ENCODE assay signal across 15 cellular contexts in genomic region chr3:99895106-99895705, GRCh38.
DNase-seq lines count a peak whose midpoint lies in the region; ATAC-seq and TF ChIP-seq lines count a peak whose summit lies in the region.
"Had no signal": no experiment of that assay in that cellular context is flagged by ENCODE, and none has a peak within 500 bp of the region (broad histone marks: within the 10 kb centered on the region; RNA-seq: fewer than 3 reads in every experiment).

No MANE protein-coding gene starts in this region.

- no peak overlapping the region for H3K4me3 Mint-ChIP-seq in stimulated activated naive B cell treated with anti-CD40 and anti-IgM and Interleukin-4, amounts not matched to agents 10 μg/mL and 1 μg/mL and 100 μg/mL, for 72 hours
- H3K4me3 Mint-ChIP-seq in activated T-cell treated with anti-CD3 and anti-CD28 coated beads, Interleukin-2, amount 50 U/mL, for 4 hours: no peak overlapping the region
- H3K4me3 Mint-ChIP-seq: neural progenitor cell had no signal

- no peaks in the 10 kb centered on the region for H3K27me3 Mint-ChIP-seq in stimulated activated naive B cell treated with anti-CD40 and anti-IgM and Interleukin-4, amounts not matched to agents 10 μg/mL and 1 μg/mL and 100 μg/mL, for 72 hours
- no peaks in the 10 kb centered on the region for H3K27me3 Mint-ChIP-seq in activated T-cell treated with anti-CD3 and anti-CD28 coated beads, Interleukin-2, amount 50 U/mL, for 4 hours (ENCODE audit: low read depth)

- CTCF ChIA-PET in PC-9 (lab: Charles Lee): interaction anchor here (0.6 kb wide), 1 partner anchor 146 kb away, joined by 5 read pairs; no protein-coding TSS in a partner anchor

- peaks cover 26% of the 10 kb centered on the region for H3K4me1 ChIP-seq in PC-9 (replicated peaks; ENCODE audit: insufficient read depth)
- H3K4me1 ChIP-seq: neural progenitor cell had no signal

- H3K9me3 Mint-ChIP-seq in stimulated activated naive B cell treated with anti-CD40 and anti-IgM and Interleukin-4, amounts not matched to agents 10 μg/mL and 1 μg/mL and 100 μg/mL, for 72 hours: no peaks in the 10 kb centered on the region
- H3K9me3 Mint-ChIP-seq in activated T-cell treated with anti-CD3 and anti-CD28 coated beads, Interleukin-2, amount 50 U/mL, for 4 hours: no peaks in the 10 kb centered on the region
- H3K9me3 Mint-ChIP-seq: neural progenitor cell had no signal

- H3K4me3 ChIP-seq in PC-9 (no peak overlapping the region), foreskin fibroblast (ENCODE audit: low read depth in 1 of 2, low read length in 2 of 2) (no peak overlapping the region)
- H3K4me3 ChIP-seq: neural progenitor cell, upper lobe of left lung had no signal

- H3K36me3 ChIP-seq in PC-9 (ENCODE audit: low read depth): 0 out of 2 replicates have a peak, but pooled peaks cover 4% of the 10 kb centered on the region
- H3K36me3 ChIP-seq: neural progenitor cell, upper lobe of left lung had no signal

- H3K4me2 ChIP-seq in PC-9: no peak overlapping the region; the same call in 1 of the 2 replicates
- H3K4me2 ChIP-seq: KMS-11, neural progenitor cell had no signal

- peaks cover 0 to 4% of the 10 kb centered on the region in 2 donors for H3K36me3 Mint-ChIP-seq in stimulated activated naive B cell treated with anti-CD40 and anti-IgM and Interleukin-4, amounts not matched to agents 10 μg/mL and 1 μg/mL and 100 μg/mL, for 72 hours
- H3K36me3 Mint-ChIP-seq in activated T-cell treated with anti-CD3 and anti-CD28 coated beads, Interleukin-2, amount 50 U/mL, for 4 hours (ENCODE audit: insufficient read depth): peaks cover 14% of the 10 kb centered on the region
- H3K36me3 Mint-ChIP-seq: neural progenitor cell had no signal

- DNase-seq in SKM-1 treated with dmso at 0.1 percent for 144 hours (lab: John Stamatoyannopoulos, UW; ENCODE audit: unreplicated experiment): peak; percentile 16
- no peak for DNase-seq in SKM-1 (lab: John Stamatoyannopoulos, UW; ENCODE audit: unreplicated experiment)
- no peak for DNase-seq in PC-9
- peak; percentile 28 to 57 for DNase-seq in foreskin fibroblast
- no peak for DNase-seq in stimulated activated naive B cell treated with anti-CD40 and anti-IgM and Interleukin-4, amounts not matched to agents 10 μg/mL and 1 μg/mL and 100 μg/mL, for 72 hours
- DNase-seq in activated T-cell treated with anti-CD3 and anti-CD28 coated beads, Interleukin-2, amount 50 U/mL, for 4 hours: no peak
- DNase-seq: activated naive CD4-positive, alpha-beta T cell treated with anti-CD3 and anti-CD28 coated beads, Interleukin-2, amount 50 U/mL, for 16 hours; cerebellar nuclear complex; DMS79 treated with DMSO at 0.1 percent for 48 hours; kidney; upper lobe of left lung had no signal

- H3F3A ChIP-seq in PC-9 (ENCODE audit: insufficient read depth, low read depth): peaks cover 7% of the 10 kb centered on the region

- TF ChIP-seq CTCF in PC-9 (conservative IDR thresholded peaks at IDR 0.05) (no peak), foreskin fibroblast (IDR thresholded peaks at IDR 0.05; ENCODE audit: low read depth, low read length) (no peak)

- intact Hi-C loops in PC-9 (cut with micrococcal nuclease; ENCODE audit: unreplicated experiment): loop anchor here (5.0 kb wide), 1 partner anchor 367 kb away; the partner anchor contains the start of gene TBC1D23

- no peaks in the 10 kb centered on the region for H3K9me2 ChIP-seq in PC-9 (ENCODE audit: insufficient read depth)

- peaks cover 19 to 28% of the 10 kb centered on the region in 2 donors for H3K4me1 Mint-ChIP-seq in stimulated activated naive B cell treated with anti-CD40 and anti-IgM and Interleukin-4, amounts not matched to agents 10 μg/mL and 1 μg/mL and 100 μg/mL, for 72 hours
- peaks cover 12% of the 10 kb centered on the region for H3K4me1 Mint-ChIP-seq in activated T-cell treated with anti-CD3 and anti-CD28 coated beads, Interleukin-2, amount 50 U/mL, for 4 hours (ENCODE audit: low read depth)

- no TSS peak for BruUV-seq in PC-9 (replicated peaks; lab: Mats Ljungman, UMichigan)

- H3K79me2 ChIP-seq in PC-9 (ENCODE audit: low read depth): peaks cover 38% of the 10 kb centered on the region

- H3K27me3 ChIP-seq in PC-9 (ENCODE audit: insufficient read depth, low read depth): no peaks in the 10 kb centered on the region
- H3K27me3 ChIP-seq: neural progenitor cell, upper lobe of left lung had no signal

- H2AFZ ChIP-seq in PC-9: 0 out of 2 replicates have a peak overlapping the region, but pooled peaks have one; percentile 0
- H2AFZ ChIP-seq: neural progenitor cell had no signal

- POLR2A ChIA-PET in PC-9 (lab: Charles Lee; ENCODE audit: unreplicated experiment): interaction anchor here (0.6 kb wide), 1 partner anchor 990 kb away, joined by 6 read pairs; no protein-coding TSS in a partner anchor

- H3K9me3 ChIP-seq in PC-9 (ENCODE audit: insufficient read depth, low read depth): 0 out of 2 replicates have a peak, but pooled peaks cover 7% of the 10 kb centered on the region
- H3K9me3 ChIP-seq: upper lobe of left lung had no signal

- ATAC-seq in stimulated activated naive B cell treated with anti-CD40 and anti-IgM and Interleukin-4, amounts not matched to agents 10 μg/mL and 1 μg/mL and 100 μg/mL, for 72 hours (replicated peaks): peak; percentile 42 to 54
- no peak for ATAC-seq in HG02763 (IDR thresholded peaks at IDR 0.05; ENCODE audit: unreplicated experiment)
- ATAC-seq in GM19324 (IDR thresholded peaks at IDR 0.05; ENCODE audit: low FRiP score, unreplicated experiment): no peak
- ATAC-seq in activated T-cell treated with anti-CD3 and anti-CD28 coated beads, Interleukin-2, amount 50 U/mL, for 4 hours: no peak

- H3K27ac Mint-ChIP-seq in stimulated activated naive B cell treated with anti-CD40 and anti-IgM and Interleukin-4, amounts not matched to agents 10 μg/mL and 1 μg/mL and 100 μg/mL, for 72 hours: no peak overlapping the region
- H3K27ac Mint-ChIP-seq: neural progenitor cell had no signal

- peak overlapping the region; percentile 55 for H3K27ac ChIP-seq in PC-9
- H3K27ac ChIP-seq: KMS-11, neural progenitor cell had no signal

- no peaks in the 10 kb centered on the region for H4K20me1 ChIP-seq in PC-9 (ENCODE audit: insufficient read depth)

Comparison
In these comparisons a context has a peak if more than half of its experiments do, and no peak if none do; other contexts are left out.
1. DNase-seq: peak in SKM-1 treated with dmso at 0.1 percent for 144 hours (single experiment) and foreskin fibroblast (2 of 2); none in SKM-1 (single experiment), PC-9 (0 of 2), stimulated activated naive B cell treated with anti-CD40 and anti-IgM and Interleukin-4, amounts not matched to agents 10 μg/mL and 1 μg/mL and 100 μg/mL, for 72 hours (single experiment) and activated T-cell treated with anti-CD3 and anti-CD28 coated beads, Interleukin-2, amount 50 U/mL, for 4 hours (single experiment).
2. ATAC-seq: peak in stimulated activated naive B cell treated with anti-CD40 and anti-IgM and Interleukin-4, amounts not matched to agents 10 μg/mL and 1 μg/mL and 100 μg/mL, for 72 hours (2 of 2); none in HG02763 (single experiment), GM19324 (single experiment) and activated T-cell treated with anti-CD3 and anti-CD28 coated beads, Interleukin-2, amount 50 U/mL, for 4 hours (0 of 2).